1 cellular context compared by ENCODE assay signal in the genomic region with DNA sequence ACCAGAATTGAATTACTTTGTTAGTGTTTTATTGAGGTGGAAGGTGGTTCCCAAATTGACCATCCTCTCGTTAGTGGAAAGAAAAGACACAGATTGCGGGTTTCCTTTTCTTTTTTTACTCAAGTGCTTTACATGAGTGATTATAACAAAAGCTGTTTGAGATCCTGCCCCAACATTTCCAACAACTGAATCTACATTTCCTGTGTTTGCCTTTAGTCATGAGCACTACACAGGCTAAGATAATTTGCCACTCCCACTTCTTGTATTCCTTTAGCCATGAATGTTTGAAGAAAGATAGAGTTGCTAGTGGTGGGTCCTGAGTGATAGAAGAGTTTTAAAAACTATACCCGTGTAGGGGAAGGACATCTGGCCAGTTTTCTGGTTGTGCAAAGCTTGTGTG.
TF ChIP-seq lines count a peak whose summit lies in the region.

No MANE protein-coding gene starts in this region.

TF ChIP-seq in H1, 55 proteins besides CTCF, POLR2A, EP300 and RAD21 (continued from another document):
- TF ChIP-seq, protein P1, sequence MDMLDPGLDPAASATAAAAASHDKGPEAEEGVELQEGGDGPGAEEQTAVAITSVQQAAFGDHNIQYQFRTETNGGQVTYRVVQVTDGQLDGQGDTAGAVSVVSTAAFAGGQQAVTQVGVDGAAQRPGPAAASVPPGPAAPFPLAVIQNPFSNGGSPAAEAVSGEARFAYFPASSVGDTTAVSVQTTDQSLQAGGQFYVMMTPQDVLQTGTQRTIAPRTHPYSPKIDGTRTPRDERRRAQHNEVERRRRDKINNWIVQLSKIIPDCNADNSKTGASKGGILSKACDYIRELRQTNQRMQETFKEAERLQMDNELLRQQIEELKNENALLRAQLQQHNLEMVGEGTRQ (IDR thresholded peaks at IDR 0.05; ENCODE audit: low read length) = no peak
- no peak for TF ChIP-seq SIX5 (IDR thresholded peaks at IDR 0.05; ENCODE audit: low read depth, low read length)
TF ChIP-seq in H1: peak in this region for 0.
